15 cellular contexts compared by ENCODE assay signal in the genomic region with DNA sequence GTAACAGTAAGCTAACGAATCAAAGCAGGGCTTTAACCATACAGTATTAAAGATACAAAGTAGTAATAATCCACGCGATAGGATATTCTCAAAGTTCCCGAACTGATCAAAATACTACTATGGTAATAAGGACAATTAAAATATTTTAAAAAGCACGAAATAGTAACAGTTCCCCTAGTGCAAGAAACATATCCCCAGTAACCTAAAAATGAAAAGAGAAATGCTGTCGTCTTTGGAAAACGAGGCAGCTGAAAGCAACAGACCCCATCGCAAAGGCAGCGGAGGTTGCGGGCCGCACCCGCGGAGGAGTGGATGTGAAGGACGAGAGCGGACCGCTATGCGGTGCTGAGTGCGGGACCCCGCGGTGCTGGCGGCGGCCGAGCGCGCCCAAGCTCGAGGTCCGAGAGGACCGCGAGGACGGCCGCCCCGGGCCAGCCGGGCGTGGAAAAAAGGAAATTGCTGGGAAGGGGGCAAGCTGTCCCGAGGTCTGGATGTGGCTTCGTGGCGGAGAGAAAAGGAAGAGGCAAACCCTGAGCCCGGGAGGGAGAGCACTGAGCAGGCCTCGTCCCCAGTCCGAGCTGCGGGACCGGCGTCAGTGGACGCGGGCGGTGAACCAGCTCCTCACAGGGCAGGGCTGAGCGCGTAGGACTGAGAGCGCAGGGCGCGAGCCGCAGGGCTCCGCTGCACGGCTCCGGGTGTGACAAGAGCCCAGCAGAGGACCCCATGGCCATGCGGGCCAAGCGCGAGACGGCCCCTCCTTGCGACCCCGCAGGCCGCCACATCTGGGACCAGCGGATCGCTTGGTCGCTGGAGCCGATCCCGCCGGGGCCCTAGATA. TPM values are rescaled to one million over a fixed set of nuclear protein-coding genes. Genes with fewer than 3 reads are reported as not detected.
A peak's percentile ranks its signal among the peaks of the same experiment; 100 is the strongest.
DNase-seq lines count a peak whose midpoint lies in the region; ATAC-seq and TF ChIP-seq lines count a peak whose summit lies in the region.
"Had no signal": no experiment of that assay in that cellular context is flagged by ENCODE, and none has a peak within 500 bp of the region (broad histone marks: within the 10 kb centered on the region; RNA-seq: fewer than 3 reads in every experiment).

No MANE protein-coding gene starts in this region.

- H3K27ac Mint-ChIP-seq in naive thymus-derived CD4-positive, alpha-beta T cell: peak overlapping the region in 1 of 9 donors; percentile 61

- peak; percentile 18 for DNase-seq in stimulated activated CD4-positive, alpha-beta T cell treated with anti-CD3 and anti-CD28 coated beads, Interleukin-15, amount 100 ng/mL, for 24 hours
- no peak for DNase-seq in stimulated activated CD4-positive, alpha-beta T cell treated with anti-CD3 and anti-CD28 coated beads, Interleukin-12 subunit alpha, Interleukin-12 subunit beta, amount 100 ng/mL, for 4 hours
- DNase-seq in coronary artery (ENCODE audit: low spot score) (peak; percentile 54), upper lobe of right lung (no peak), NCI-H146 (lab: John Stamatoyannopoulos, UW) (no peak)
- DNase-seq in naive thymus-derived CD4-positive, alpha-beta T cell: peak in 1 of 9 donors; percentile 26
- DNase-seq: activated CD8-positive, alpha-beta memory T cell treated with anti-CD3 and anti-CD28 coated beads, Interleukin-2, amount 50 U/mL, for 48 hours; BE2C; Karpas-422; NCI-H2227 treated with DMSO at 0.1 percent for 48 hours; PC-9; uterus had no signal

- intact Hi-C loops in naive thymus-derived CD4-positive, alpha-beta T cell (cut with micrococcal nuclease): no loop called here
- intact Hi-C loops in upper lobe of right lung (cut with DNase I): no loop called here

- no peaks in the 10 kb centered on the region for H3K36me3 ChIP-seq in naive thymus-derived CD4-positive, alpha-beta T cell (ENCODE audit: control insufficient read depth in 2 of 3, insufficient read depth in 3 of 3, low read length in 3 of 3)
- H3K36me3 ChIP-seq in upper lobe of right lung: no peaks in the 10 kb centered on the region
- H3K36me3 ChIP-seq: BE2C, uterus had no signal

- peaks cover 0 to 6% of the 10 kb centered on the region in 2 donors for H3K4me1 ChIP-seq in naive thymus-derived CD4-positive, alpha-beta T cell (ENCODE audit: control insufficient read depth in 2 of 2, insufficient read depth in 2 of 2, low read length in 2 of 2)
- H3K4me1 ChIP-seq in upper lobe of right lung: peaks cover 28% of the 10 kb centered on the region
- H3K4me1 ChIP-seq: BE2C had no signal

- no peak for ATAC-seq in naive thymus-derived CD4-positive, alpha-beta T cell
- no peak for ATAC-seq in upper lobe of right lung
- no peak for ATAC-seq in GM18909 (IDR thresholded peaks at IDR 0.05; ENCODE audit: poor library complexity, unreplicated experiment)
- ATAC-seq in GM21576 (IDR thresholded peaks at IDR 0.05; ENCODE audit: unreplicated experiment): no peak

- no peaks in the 10 kb centered on the region for H3K9me3 Mint-ChIP-seq in naive thymus-derived CD4-positive, alpha-beta T cell

- H3K9me3 ChIP-seq in naive thymus-derived CD4-positive, alpha-beta T cell (ENCODE audit: control insufficient read depth in 2 of 3, low read length in 3 of 3): no peaks in the 10 kb centered on the region
- no peaks in the 10 kb centered on the region for H3K9me3 ChIP-seq in upper lobe of right lung
- H3K9me3 ChIP-seq: BE2C, uterus had no signal

- peaks cover 7 to 12% of the 10 kb centered on the region in 2 donors for H3K27me3 ChIP-seq in naive thymus-derived CD4-positive, alpha-beta T cell (ENCODE audit: control insufficient read depth in 2 of 2, insufficient read depth in 2 of 2, low read length in 2 of 2)
- H3K27me3 ChIP-seq in upper lobe of right lung: peaks cover 94% of the 10 kb centered on the region
- H3K27me3 ChIP-seq: BE2C had no signal

- H3K4me1 Mint-ChIP-seq in naive thymus-derived CD4-positive, alpha-beta T cell: peaks cover 14 to 50% (median 37%) of the 10 kb centered on the region in 7 donors

- POLR2A ChIA-PET in naive thymus-derived CD4-positive, alpha-beta T cell (lab: Charles Lee): no interaction called here

- TF ChIP-seq CTCF in coronary artery (IDR thresholded peaks at IDR 0.05) (no peak), upper lobe of right lung (IDR thresholded peaks at IDR 0.05) (no peak)

- H3K4me3 ChIP-seq in coronary artery (peak overlapping the region; percentile 3), upper lobe of right lung (peak overlapping the region; percentile 46)
- H3K4me3 ChIP-seq in naive thymus-derived CD4-positive, alpha-beta T cell (ENCODE audit: low read length): no peak overlapping the region
- H3K4me3 ChIP-seq: PC-9, uterus had no signal

- CTCF ChIA-PET in naive thymus-derived CD4-positive, alpha-beta T cell (lab: Charles Lee): no interaction called here

- H3K27ac ChIP-seq in coronary artery: no peak overlapping the region
- no peak overlapping the region for H3K27ac ChIP-seq in naive thymus-derived CD4-positive, alpha-beta T cell (ENCODE audit: low read depth, low read length)
- H3K27ac ChIP-seq in upper lobe of right lung: peak overlapping the region; percentile 87
- H3K27ac ChIP-seq: PC-9, uterus had no signal

- peak overlapping the region in 9 of 10 donors; percentile 36 to 72 (median 57) for H3K4me3 Mint-ChIP-seq in naive thymus-derived CD4-positive, alpha-beta T cell

- peaks cover 0 to 1% (median 0%) of the 10 kb centered on the region in 5 donors for H3K36me3 Mint-ChIP-seq in naive thymus-derived CD4-positive, alpha-beta T cell

- H3K27me3 Mint-ChIP-seq in naive thymus-derived CD4-positive, alpha-beta T cell: peaks cover 71 to 80% (median 79%) of the 10 kb centered on the region in 5 donors

RNA-seq across cellular contexts. Expression of a gene that starts 2.1 kb away (rescaled TPM):
- total RNA-seq in naive thymus-derived CD4-positive, alpha-beta T cell: not detected
- not detected for polyA plus RNA-seq in naive thymus-derived CD4-positive, alpha-beta T cell
- 28.6 TPM for total RNA-seq in upper lobe of right lung
- total RNA-seq: bronchial epithelial cell, PC-9, uterus had no signal

RNA-seq across cellular contexts. Expression of a gene that starts 54.7 kb away (rescaled TPM):
- total RNA-seq in naive thymus-derived CD4-positive, alpha-beta T cell: not detected
- polyA plus RNA-seq in naive thymus-derived CD4-positive, alpha-beta T cell: not detected
- total RNA-seq in upper lobe of right lung: 122 TPM

Comparison
In these comparisons a context has a peak if more than half of its experiments do, and no peak if none do; other contexts are left out.
1. DNase-seq: peak in stimulated activated CD4-positive, alpha-beta T cell treated with anti-CD3 and anti-CD28 coated beads, Interleukin-15, amount 100 ng/mL, for 24 hours (single experiment) and coronary artery (single experiment); none in stimulated activated CD4-positive, alpha-beta T cell treated with anti-CD3 and anti-CD28 coated beads, Interleukin-12 subunit alpha, Interleukin-12 subunit beta, amount 100 ng/mL, for 4 hours (single experiment), upper lobe of right lung (single experiment) and NCI-H146 (single experiment).
2. RNA of a gene that starts 2.1 kb away (total RNA-seq): 28.6 TPM in upper lobe of right lung (single experiment); not detected in naive thymus-derived CD4-positive, alpha-beta T cell; every median in the first group is over 10 times any median in the second.
3. RNA of a gene that starts 54.7 kb away (total RNA-seq): 122 TPM in upper lobe of right lung (single experiment); not detected in naive thymus-derived CD4-positive, alpha-beta T cell; every median in the first group is over 100 times any median in the second.